Comparison of ENCODE assay signal across 1 cellular context in genomic region chr11:19790831-19791552, GRCh38.
TF ChIP-seq lines count a peak whose summit lies in the region.

No MANE protein-coding gene starts in this region.

TF ChIP-seq in GM12878, 131 proteins besides CTCF, POLR2A, EP300 and RAD21 (continued from another document and continues in another):
- TF ChIP-seq PRDM15 (CRISPR knock-in tag; IDR thresholded peaks at IDR 0.05): no peak
- no peak for TF ChIP-seq CBX3 (IDR thresholded peaks at IDR 0.05; ENCODE audit: borderline replicate concordance, low read depth)
- 0 out of 2 replicates have a peak, but pooled peaks have one; percentile 28 for TF ChIP-seq JUNB (IDR thresholded peaks at IDR 0.05)
- no peak for TF ChIP-seq NFYA (IDR thresholded peaks at IDR 0.05; ENCODE audit: borderline replicate concordance, low read depth, low read length)
- TF ChIP-seq FOS (IDR thresholded peaks at IDR 0.05; ENCODE audit: borderline replicate concordance, extremely low read depth, insufficient read length): no peak
- TF ChIP-seq TAF1 (IDR thresholded peaks at IDR 0.05; ENCODE audit: borderline replicate concordance, low read depth, low read length): no peak
- TF ChIP-seq MXI1 (IDR thresholded peaks at IDR 0.05; ENCODE audit: low read depth, low read length): no peak; the same call in 1 of the 2 replicates
- no peak for TF ChIP-seq SUZ12 (IDR thresholded peaks at IDR 0.05; ENCODE audit: unreplicated experiment)
- peak; percentile 66 for TF ChIP-seq MEF2B (IDR thresholded peaks at IDR 0.05; ENCODE audit: partially characterized antibody, poor library complexity, severe bottlenecking)
- TF ChIP-seq MTA2 (IDR thresholded peaks at IDR 0.05; ENCODE audit: low read depth): peak; percentile 50; the same call in 1 of the 2 replicates
- no peak for TF ChIP-seq JUND (IDR thresholded peaks at IDR 0.05; ENCODE audit: low read depth, low read length)
- TF ChIP-seq, protein P1, sequence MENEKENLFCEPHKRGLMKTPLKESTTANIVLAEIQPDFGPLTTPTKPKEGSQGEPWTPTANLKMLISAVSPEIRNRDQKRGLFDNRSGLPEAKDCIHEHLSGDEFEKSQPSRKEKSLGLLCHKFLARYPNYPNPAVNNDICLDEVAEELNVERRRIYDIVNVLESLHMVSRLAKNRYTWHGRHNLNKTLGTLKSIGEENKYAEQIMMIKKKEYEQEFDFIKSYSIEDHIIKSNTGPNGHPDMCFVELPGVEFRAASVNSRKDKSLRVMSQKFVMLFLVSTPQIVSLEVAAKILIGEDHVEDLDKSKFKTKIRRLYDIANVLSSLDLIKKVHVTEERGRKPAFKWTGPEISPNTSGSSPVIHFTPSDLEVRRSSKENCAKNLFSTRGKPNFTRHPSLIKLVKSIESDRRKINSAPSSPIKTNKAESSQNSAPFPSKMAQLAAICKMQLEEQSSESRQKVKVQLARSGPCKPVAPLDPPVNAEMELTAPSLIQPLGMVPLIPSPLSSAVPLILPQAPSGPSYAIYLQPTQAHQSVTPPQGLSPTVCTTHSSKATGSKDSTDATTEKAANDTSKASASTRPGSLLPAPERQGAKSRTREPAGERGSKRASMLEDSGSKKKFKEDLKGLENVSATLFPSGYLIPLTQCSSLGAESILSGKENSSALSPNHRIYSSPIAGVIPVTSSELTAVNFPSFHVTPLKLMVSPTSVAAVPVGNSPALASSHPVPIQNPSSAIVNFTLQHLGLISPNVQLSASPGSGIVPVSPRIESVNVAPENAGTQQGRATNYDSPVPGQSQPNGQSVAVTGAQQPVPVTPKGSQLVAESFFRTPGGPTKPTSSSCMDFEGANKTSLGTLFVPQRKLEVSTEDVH (IDR thresholded peaks at IDR 0.05; ENCODE audit: low read depth, partially characterized antibody): no peak
- TF ChIP-seq, protein P2, sequence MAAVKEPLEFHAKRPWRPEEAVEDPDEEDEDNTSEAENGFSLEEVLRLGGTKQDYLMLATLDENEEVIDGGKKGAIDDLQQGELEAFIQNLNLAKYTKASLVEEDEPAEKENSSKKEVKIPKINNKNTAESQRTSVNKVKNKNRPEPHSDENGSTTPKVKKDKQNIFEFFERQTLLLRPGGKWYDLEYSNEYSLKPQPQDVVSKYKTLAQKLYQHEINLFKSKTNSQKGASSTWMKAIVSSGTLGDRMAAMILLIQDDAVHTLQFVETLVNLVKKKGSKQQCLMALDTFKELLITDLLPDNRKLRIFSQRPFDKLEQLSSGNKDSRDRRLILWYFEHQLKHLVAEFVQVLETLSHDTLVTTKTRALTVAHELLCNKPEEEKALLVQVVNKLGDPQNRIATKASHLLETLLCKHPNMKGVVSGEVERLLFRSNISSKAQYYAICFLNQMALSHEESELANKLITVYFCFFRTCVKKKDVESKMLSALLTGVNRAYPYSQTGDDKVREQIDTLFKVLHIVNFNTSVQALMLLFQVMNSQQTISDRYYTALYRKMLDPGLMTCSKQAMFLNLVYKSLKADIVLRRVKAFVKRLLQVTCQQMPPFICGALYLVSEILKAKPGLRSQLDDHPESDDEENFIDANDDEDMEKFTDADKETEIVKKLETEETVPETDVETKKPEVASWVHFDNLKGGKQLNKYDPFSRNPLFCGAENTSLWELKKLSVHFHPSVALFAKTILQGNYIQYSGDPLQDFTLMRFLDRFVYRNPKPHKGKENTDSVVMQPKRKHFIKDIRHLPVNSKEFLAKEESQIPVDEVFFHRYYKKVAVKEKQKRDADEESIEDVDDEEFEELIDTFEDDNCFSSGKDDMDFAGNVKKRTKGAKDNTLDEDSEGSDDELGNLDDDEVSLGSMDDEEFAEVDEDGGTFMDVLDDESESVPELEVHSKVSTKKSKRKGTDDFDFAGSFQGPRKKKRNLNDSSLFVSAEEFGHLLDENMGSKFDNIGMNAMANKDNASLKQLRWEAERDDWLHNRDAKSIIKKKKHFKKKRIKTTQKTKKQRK (IDR thresholded peaks at IDR 0.05; ENCODE audit: low read depth, low read length): no peak
- no peak for TF ChIP-seq PML (IDR thresholded peaks at IDR 0.05; ENCODE audit: low read length)
- no peak for TF ChIP-seq STAT3 (IDR thresholded peaks at IDR 0.05; ENCODE audit: low read depth, low read length)
- no peak for TF ChIP-seq SMARCA5 (IDR thresholded peaks at IDR 0.05)
- no peak for TF ChIP-seq NBN (IDR thresholded peaks at IDR 0.05)
- no peak for TF ChIP-seq SREBF1 (IDR thresholded peaks at IDR 0.05; ENCODE audit: low read length)
- TF ChIP-seq SREBF2 (IDR thresholded peaks at IDR 0.05; ENCODE audit: low read length): no peak
- no peak for TF ChIP-seq IRF4 (IDR thresholded peaks at IDR 0.05; ENCODE audit: low read depth, low read length)
- TF ChIP-seq TBL1XR1 (IDR thresholded peaks at IDR 0.05; ENCODE audit: low read depth, low read length): no peak
- TF ChIP-seq SMC3 (IDR thresholded peaks at IDR 0.05; ENCODE audit: borderline replicate concordance, low read length): no peak
- TF ChIP-seq SIX5 (IDR thresholded peaks at IDR 0.05; ENCODE audit: low read depth, low read length, severe bottlenecking): no peak
- no peak for TF ChIP-seq GABPA (IDR thresholded peaks at IDR 0.05; ENCODE audit: low read depth)
- TF ChIP-seq ATF2 (IDR thresholded peaks at IDR 0.05; ENCODE audit: low read length): no peak
- TF ChIP-seq POLR2AphosphoS5 (IDR thresholded peaks at IDR 0.05; ENCODE audit: low read length): no peak
- TF ChIP-seq, protein P3, sequence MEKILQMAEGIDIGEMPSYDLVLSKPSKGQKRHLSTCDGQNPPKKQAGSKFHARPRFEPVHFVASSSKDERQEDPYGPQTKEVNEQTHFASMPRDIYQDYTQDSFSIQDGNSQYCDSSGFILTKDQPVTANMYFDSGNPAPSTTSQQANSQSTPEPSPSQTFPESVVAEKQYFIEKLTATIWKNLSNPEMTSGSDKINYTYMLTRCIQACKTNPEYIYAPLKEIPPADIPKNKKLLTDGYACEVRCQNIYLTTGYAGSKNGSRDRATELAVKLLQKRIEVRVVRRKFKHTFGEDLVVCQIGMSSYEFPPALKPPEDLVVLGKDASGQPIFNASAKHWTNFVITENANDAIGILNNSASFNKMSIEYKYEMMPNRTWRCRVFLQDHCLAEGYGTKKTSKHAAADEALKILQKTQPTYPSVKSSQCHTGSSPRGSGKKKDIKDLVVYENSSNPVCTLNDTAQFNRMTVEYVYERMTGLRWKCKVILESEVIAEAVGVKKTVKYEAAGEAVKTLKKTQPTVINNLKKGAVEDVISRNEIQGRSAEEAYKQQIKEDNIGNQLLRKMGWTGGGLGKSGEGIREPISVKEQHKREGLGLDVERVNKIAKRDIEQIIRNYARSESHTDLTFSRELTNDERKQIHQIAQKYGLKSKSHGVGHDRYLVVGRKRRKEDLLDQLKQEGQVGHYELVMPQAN (conservative IDR thresholded peaks at IDR 0.05): no peak
- no peak for TF ChIP-seq MYC (IDR thresholded peaks at IDR 0.05; ENCODE audit: insufficient read depth, insufficient read length, insufficient replicate concordance, low read length, severe bottlenecking)
- TF ChIP-seq REST (IDR thresholded peaks at IDR 0.05; ENCODE audit: low read depth, low read length): no peak
- peak; percentile 46; the same call in 1 of the 2 replicates for TF ChIP-seq RAD51 (IDR thresholded peaks at IDR 0.05)
- TF ChIP-seq STAT1 (conservative IDR thresholded peaks at IDR 0.05): no peak
- TF ChIP-seq RUNX3 (IDR thresholded peaks at IDR 0.05; ENCODE audit: low read length): no peak
- TF ChIP-seq SP1 (IDR thresholded peaks at IDR 0.05; ENCODE audit: low read depth, low read length): no peak
- TF ChIP-seq RB1 (IDR thresholded peaks at IDR 0.05; ENCODE audit: borderline replicate concordance): no peak
- TF ChIP-seq, protein P4, sequence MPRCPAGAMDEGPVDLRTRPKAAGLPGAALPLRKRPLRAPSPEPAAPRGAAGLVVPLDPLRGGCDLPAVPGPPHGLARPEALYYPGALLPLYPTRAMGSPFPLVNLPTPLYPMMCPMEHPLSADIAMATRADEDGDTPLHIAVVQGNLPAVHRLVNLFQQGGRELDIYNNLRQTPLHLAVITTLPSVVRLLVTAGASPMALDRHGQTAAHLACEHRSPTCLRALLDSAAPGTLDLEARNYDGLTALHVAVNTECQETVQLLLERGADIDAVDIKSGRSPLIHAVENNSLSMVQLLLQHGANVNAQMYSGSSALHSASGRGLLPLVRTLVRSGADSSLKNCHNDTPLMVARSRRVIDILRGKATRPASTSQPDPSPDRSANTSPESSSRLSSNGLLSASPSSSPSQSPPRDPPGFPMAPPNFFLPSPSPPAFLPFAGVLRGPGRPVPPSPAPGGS (IDR thresholded peaks at IDR 0.05; ENCODE audit: borderline replicate concordance, insufficient read depth, low read depth, low read length, poor library complexity, severe bottlenecking): no peak
- TF ChIP-seq NR2C1 (IDR thresholded peaks at IDR 0.05): no peak
- TF ChIP-seq, protein P5, sequence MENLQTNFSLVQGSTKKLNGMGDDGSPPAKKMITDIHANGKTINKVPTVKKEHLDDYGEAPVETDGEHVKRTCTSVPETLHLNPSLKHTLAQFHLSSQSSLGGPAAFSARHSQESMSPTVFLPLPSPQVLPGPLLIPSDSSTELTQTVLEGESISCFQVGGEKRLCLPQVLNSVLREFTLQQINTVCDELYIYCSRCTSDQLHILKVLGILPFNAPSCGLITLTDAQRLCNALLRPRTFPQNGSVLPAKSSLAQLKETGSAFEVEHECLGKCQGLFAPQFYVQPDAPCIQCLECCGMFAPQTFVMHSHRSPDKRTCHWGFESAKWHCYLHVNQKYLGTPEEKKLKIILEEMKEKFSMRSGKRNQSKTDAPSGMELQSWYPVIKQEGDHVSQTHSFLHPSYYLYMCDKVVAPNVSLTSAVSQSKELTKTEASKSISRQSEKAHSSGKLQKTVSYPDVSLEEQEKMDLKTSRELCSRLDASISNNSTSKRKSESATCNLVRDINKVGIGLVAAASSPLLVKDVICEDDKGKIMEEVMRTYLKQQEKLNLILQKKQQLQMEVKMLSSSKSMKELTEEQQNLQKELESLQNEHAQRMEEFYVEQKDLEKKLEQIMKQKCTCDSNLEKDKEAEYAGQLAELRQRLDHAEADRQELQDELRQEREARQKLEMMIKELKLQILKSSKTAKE (IDR thresholded peaks at IDR 0.05; ENCODE audit: low read depth, poor library complexity, severe bottlenecking): no peak
- TF ChIP-seq KLF5 (IDR thresholded peaks at IDR 0.05; ENCODE audit: partially characterized antibody): no peak
- TF ChIP-seq RBBP5 (conservative IDR thresholded peaks at IDR 0.05): no peak
- no peak for TF ChIP-seq BRCA1 (IDR thresholded peaks at IDR 0.05; ENCODE audit: low read depth, low read length)
